ENCODE assay signal across 8 cellular contexts in genomic region chr14:63759454-63759853, GRCh38. TPM values are rescaled to one million over a fixed set of nuclear protein-coding genes. Genes with fewer than 3 reads are reported as not detected.
DNase-seq lines count a peak whose midpoint lies in the region; ATAC-seq, FAIRE-seq and TF ChIP-seq lines count a peak whose summit lies in the region.

No MANE protein-coding gene starts in this region.

- TF ChIP-seq EP300 in GM12878 (IDR thresholded peaks at IDR 0.05; ENCODE audit: borderline replicate concordance in 1 of 2, control insufficient read depth in 1 of 2, low read depth in 2 of 2, low read length in 2 of 2): no peak

- 14% methylated on average over 5 of the region's 5 CpGs for WGBS in GM12878 (ENCODE audit: insufficient coverage, insufficient replicate concordance, low lambda C conversion rate, missing lambda C conversion rate)

- SMC1A ChIA-PET in GM12878 (lab: Charles Lee; ENCODE audit: uncharacterized antibody, unreplicated experiment): interaction anchor here (0.9 to 1.9 kb wide), 4 partner anchors 11 to 33 kb away, joined by 3 to 11 read pairs (median 4); no protein-coding TSS in a partner anchor

- no peaks in the 10 kb centered on the region for H4K20me1 ChIP-seq in GM12878 (ENCODE audit: control insufficient read depth, insufficient read depth)

- H3K4me2 ChIP-seq in GM12878 (ENCODE audit: control insufficient read depth, insufficient read depth): peak overlapping the region; percentile 93

- H2AFZ ChIP-seq in GM12878 (ENCODE audit: control insufficient read depth, low read depth, low read length): peak overlapping the region; percentile 79

- in situ Hi-C loops in GM12878 (cut with MboI) (no loop called here), KBM-7 (cut with MboI; ENCODE audit: low pct_unique_long_range_greater_than_20kb, low sequenced_read_pairs) (no loop called here)

- DNase-seq in Right ventricle myocardium superior (no peak), cardiac septum (ENCODE audit: low spot score) (no peak), GM12878 (ENCODE audit: low read depth, low spot score) (peak; percentile 38), stromal cell of bone marrow (ENCODE audit: low read depth) (peak; percentile 38), KBM-7 (no peak)
- DNase-seq in activated CD4-positive, CD25-positive, alpha-beta regulatory T cell (lab: John Stamatoyannopoulos, UW): no peak
- DNase-seq in activated CD8-positive, alpha-beta memory T cell treated with anti-CD3 and anti-CD28 coated beads, Interleukin-2, amount 50 U/mL, for 4 hours: no peak

- CTCF ChIA-PET in GM12878 (lab: Yijun Ruan, JAX): interaction anchor here (1.1 to 1.9 kb wide), 5 partner anchors 10 to 161 kb away, joined by 3 to 9 read pairs (median 4); no protein-coding TSS in a partner anchor

- H3K27ac ChIP-seq in GM12878 (ENCODE audit: control insufficient read depth, insufficient read depth): peak overlapping the region; percentile 82

- peak overlapping the region; percentile 55; the same call in 1 of the 2 replicates for H3K9ac ChIP-seq in GM12878 (ENCODE audit: control insufficient read depth, insufficient read depth, low read length)

- intact Hi-C loops in Right ventricle myocardium superior (cut with DNase I): no loop called here
- intact Hi-C loops in cardiac septum (cut with DNase I): no loop called here
- intact Hi-C loops in GM12878 (cut with micrococcal nuclease; ENCODE audit: unreplicated experiment): no loop called here

- H3K4me3 ChIP-seq in GM12878: peak overlapping the region; percentile 46; the same call in 1 of the 2 replicates

- POLR2A ChIA-PET in GM12878 (lab: Charles Lee): interaction anchor here (1.1 to 1.5 kb wide), 2 partner anchors 10 to 118 kb away, joined by 4 to 9 read pairs; partner anchors contain the start of gene WDR89

- peak; percentile 57 for ATAC-seq in Right ventricle myocardium superior (ENCODE audit: poor library complexity)
- ATAC-seq in HG03135 (IDR thresholded peaks at IDR 0.05; ENCODE audit: unreplicated experiment): peak; percentile 80
- peak; percentile 95 for ATAC-seq in GM12878

- TF ChIP-seq RAD21 in GM12878 (IDR thresholded peaks at IDR 0.05; ENCODE audit: insufficient read depth, low read depth, low read length): no peak

- TF ChIP-seq CTCF in GM12878 (IDR thresholded peaks at IDR 0.05 in 2 of 3, conservative IDR thresholded peaks at IDR 0.05 in 1 of 3; ENCODE audit: control insufficient read depth in 2 of 3, extremely low read depth in 1 of 3, insufficient read depth in 1 of 3, low read depth in 3 of 3, low read length in 3 of 3): no peak

- peaks cover 6% of the 10 kb centered on the region; the same call in 1 of the 2 replicates for H3K4me1 ChIP-seq in GM12878 (ENCODE audit: control insufficient read depth, insufficient read depth, low read length)

- no peaks in the 10 kb centered on the region for H3K36me3 ChIP-seq in GM12878 (ENCODE audit: control insufficient read depth in 2 of 2, insufficient read depth in 2 of 2, low read length in 1 of 2)

- FAIRE-seq in GM12878 (lab: Jason Lieb, UNC): peak; percentile 79

- BruUV-seq in GM12878 (replicated peaks; lab: Mats Ljungman, UMichigan): no TSS peak

- no peaks in the 10 kb centered on the region for H3K27me3 ChIP-seq in GM12878 (replicated peaks in 1 of 2; ENCODE audit: control insufficient read depth in 2 of 2, insufficient read depth in 2 of 2, low read length in 1 of 2)

- H3K9me3 ChIP-seq in GM12878 (replicated peaks; ENCODE audit: control insufficient read depth, insufficient read depth, low read length): no peaks in the 10 kb centered on the region

- RAD21 ChIA-PET in GM12878 (lab: Charles Lee; ENCODE audit: unreplicated experiment): interaction anchor here (1.2 kb wide), 2 partner anchors 11 to 34 kb away, joined by 4 to 5 read pairs; no protein-coding TSS in a partner anchor

- TF ChIP-seq POLR2A in GM12878 (IDR thresholded peaks at IDR 0.05; ENCODE audit: low read depth, low read length): no peak

- no peaks in the 10 kb centered on the region for H3K79me2 ChIP-seq in GM12878 (ENCODE audit: control insufficient read depth, insufficient read depth, low read length)

TF ChIP-seq in GM12878, 131 proteins besides CTCF, POLR2A, EP300 and RAD21 (continues in another document):
- TF ChIP-seq CHD4 (IDR thresholded peaks at IDR 0.05): no peak
- TF ChIP-seq RAD51 (IDR thresholded peaks at IDR 0.05): peak; percentile 60; the same call in 1 of the 2 replicates
- peak; percentile 48; the same call in 1 of the 2 replicates for TF ChIP-seq RUNX3 (IDR thresholded peaks at IDR 0.05; ENCODE audit: low read length)
- TF ChIP-seq ZNF687 (IDR thresholded peaks at IDR 0.05): 0 out of 2 replicates have a peak, but pooled peaks have one; percentile 16
- peak; percentile 32; the same call in 1 of the 2 replicates for TF ChIP-seq IKZF1 (conservative IDR thresholded peaks at IDR 0.05)
- no peak for TF ChIP-seq MTA2 (IDR thresholded peaks at IDR 0.05; ENCODE audit: low read depth)
- TF ChIP-seq IRF5 (IDR thresholded peaks at IDR 0.05; ENCODE audit: borderline replicate concordance): no peak
- TF ChIP-seq IKZF2 (IDR thresholded peaks at IDR 0.05): peak; percentile 13 to 29; a peak in 2 of 4 replicates
- TF ChIP-seq RELB (IDR thresholded peaks at IDR 0.05; ENCODE audit: low read depth): 0 out of 2 replicates have a peak, but pooled peaks have one; percentile 31

RNA-seq across cellular contexts. Expression of gene SGPP1, which starts 31.6 kb away (rescaled TPM):
- total RNA-seq in Right ventricle myocardium superior (5.6 TPM), cardiac septum (5.6 TPM), GM12878 (2014; rRNA removed) (37.7 and 45.0 TPM in 2 replicates), GM12878 (2014; rRNA removed; fragmentation: Illumina TruSeq; extraction: Trizol) (25.8 and 28.4 TPM in 2 replicates), GM12878 (2021) (25.8 and 27.5 TPM in 2 replicates)
- total RNA-seq in GM12878 (2013; cell fraction: nucleolus; rRNA removed): 48.4 and 48.5 TPM in 2 replicates
- polyA plus RNA-seq in GM12878 (2011; ENCODE audit: low read depth): 6.7 TPM
- polyA plus RNA-seq in GM12878 (2011; rRNA removed) (26.5 and 35.4 TPM in 2 replicates), GM12878 (2014; fragmentation: Illumina TruSeq; extraction: Trizol) (25.2 and 36.7 TPM in 2 replicates), GM12878 (2014; fragmentation: Nextera tagmentation; extraction: Ambion mirVana) (10 to 100 TPM in 1 of 2 experiments, 1 to 10 TPM in 1; 8.8 to 17.1 TPM), GM12878 (2014; rRNA removed) (18.5 and 21.2 TPM in 2 replicates), GM12878 (2016; fragmentation: Nextera tagmentation; extraction: Ambion mirVana) (10 to 100 TPM in 1 of 2 experiments, 1 to 10 TPM in 1; 3.5 to 34.4 TPM)
- polyA plus RNA-seq in GM12878 (2011; cell fraction: cytosol; rRNA removed): 11.2 and 13.2 TPM in 2 replicates
- polyA plus RNA-seq in GM12878 (2011; cell fraction: nucleus; rRNA removed): 9.9 and 11.4 TPM in 2 replicates
- polyA plus RNA-seq in GM12878 (2012): 17.1 and 18.3 TPM in 2 replicates
- 10.2 and 12.0 TPM in 2 replicates for polyA minus RNA-seq in GM12878 (2011; rRNA and poly(A)+ RNA removed)
- polyA minus RNA-seq in GM12878 (2011; cell fraction: cytosol; rRNA and poly(A)+ RNA removed): 6.1 and 7.0 TPM in 2 replicates
- polyA minus RNA-seq in GM12878 (2011; cell fraction: nucleus; rRNA and poly(A)+ RNA removed): 8.8 and 17.2 TPM in 2 replicates

Comparison
In these comparisons a context has a peak if more than half of its experiments do, and no peak if none do; other contexts are left out.
1. DNase-seq: peak in GM12878 (single experiment) and stromal cell of bone marrow (single experiment); none in Right ventricle myocardium superior (single experiment), cardiac septum (single experiment), activated CD4-positive, CD25-positive, alpha-beta regulatory T cell (0 of 4), KBM-7 (single experiment) and activated CD8-positive, alpha-beta memory T cell treated with anti-CD3 and anti-CD28 coated beads, Interleukin-2, amount 50 U/mL, for 4 hours (single experiment).
2. Peak in every context shown above with its lines, with median percentiles within 50 percentile points of each other: ATAC-seq.